8 cellular contexts compared by ENCODE assay signal in genomic region chr11:67374571-67375276, GRCh38.
DNase-seq lines count a peak whose midpoint lies in the region; ATAC-seq and TF ChIP-seq lines count a peak whose summit lies in the region.

No MANE protein-coding gene starts in this region.

- TF ChIP-seq CTCF in KMS-11 (conservative IDR thresholded peaks at IDR 0.05; ENCODE audit: low read depth, low read length) (no peak), nephron (IDR thresholded peaks at IDR 0.05; ENCODE audit: unreplicated experiment in 3 of 3) (no peak)

- H3K4me2 ChIP-seq in BLaER1 (peak overlapping the region; percentile 99), KMS-11 (peak overlapping the region; percentile 92; the same call in 1 of the 2 replicates)

- no peaks in the 10 kb centered on the region for H3K9me3 ChIP-seq in BLaER1
- H3K9me3 ChIP-seq in duodenal mucosa (ENCODE audit: control insufficient read depth in 1 of 2, low read length in 2 of 2) = no peaks in the 10 kb centered on the region

- ATAC-seq in HG02973 (IDR thresholded peaks at IDR 0.05; ENCODE audit: unreplicated experiment) (no peak), HG02623 (IDR thresholded peaks at IDR 0.05; ENCODE audit: unreplicated experiment) (no peak)

- H4K20me1 ChIP-seq in BLaER1 = peaks cover 35% of the 10 kb centered on the region
- H4K20me1 ChIP-seq in KMS-11 (ENCODE audit: insufficient read depth) = no peaks in the 10 kb centered on the region

- H3K9ac ChIP-seq in BLaER1 (no peak overlapping the region; the same call in 1 of the 2 replicates), KMS-11 (no peak overlapping the region), duodenal mucosa (ENCODE audit: low read depth in 1 of 2, low read length in 2 of 2) (peak overlapping the region in 1 of 2 donors; percentile 53)

- H3K27ac Mint-ChIP-seq in nephron = peak overlapping the region; percentile 97 to 99 (median 99)

- H3K4me3 Mint-ChIP-seq in nephron = peak overlapping the region; percentile 87 to 93 (median 93)

- H3K27me3 ChIP-seq in BLaER1 = peaks cover 76% of the 10 kb centered on the region
- H3K27me3 ChIP-seq in KMS-11 (ENCODE audit: insufficient read depth, low read depth) = peaks cover 35% of the 10 kb centered on the region
- H3K27me3 ChIP-seq in duodenal mucosa (ENCODE audit: control insufficient read depth in 1 of 2, insufficient read depth in 2 of 2, low read length in 2 of 2) = no peaks in the 10 kb centered on the region

- H3K36me3 Mint-ChIP-seq in nephron (ENCODE audit: low read depth) = no peaks in the 10 kb centered on the region

- H2AFZ ChIP-seq in KMS-11 (ENCODE audit: low read depth) = no peak overlapping the region; the same call in 1 of the 2 replicates

- no peaks in the 10 kb centered on the region for H3K79me2 ChIP-seq in KMS-11 (ENCODE audit: insufficient read depth, low read depth)

- no peak overlapping the region for H3K27ac ChIP-seq in BLaER1
- H3K27ac ChIP-seq in KMS-11 = no peak overlapping the region
- H3K27ac ChIP-seq in duodenal mucosa (ENCODE audit: low read depth, low read length) = peak overlapping the region; percentile 66

- H3K4me3 ChIP-seq in BLaER1 (peak overlapping the region; percentile 74; the same call in 1 of the 2 replicates), KMS-11 (IDR thresholded peaks at IDR 0.05; ENCODE audit: insufficient read depth, low read depth, low read length) (no peak overlapping the region), duodenal mucosa (ENCODE audit: low read depth in 1 of 2, low read length in 2 of 2) (peak overlapping the region; percentile 50 to 63)

- peaks cover 45% of the 10 kb centered on the region for H3K4me1 Mint-ChIP-seq in nephron

- H3K4me1 ChIP-seq in BLaER1 (peaks cover 80% of the 10 kb centered on the region), KMS-11 (ENCODE audit: low read depth, poor library complexity, severe bottlenecking) (peaks cover 17% of the 10 kb centered on the region), duodenal mucosa (ENCODE audit: control insufficient read depth in 1 of 2, insufficient read depth in 2 of 2, low read length in 2 of 2) (peaks cover 25 to 32% of the 10 kb centered on the region in 2 donors)

- no peaks in the 10 kb centered on the region for H3K36me3 ChIP-seq in BLaER1
- H3K36me3 ChIP-seq in KMS-11 (ENCODE audit: insufficient read depth) = no peaks in the 10 kb centered on the region
- H3K36me3 ChIP-seq in duodenal mucosa (ENCODE audit: control insufficient read depth in 1 of 2, insufficient read depth in 2 of 2, low read length in 2 of 2) = no peaks in the 10 kb centered on the region

- no peak for DNase-seq in NCI-H82 treated with DMSO at 0.1 percent for 48 hours (lab: John Stamatoyannopoulos, UW; ENCODE audit: unreplicated experiment)
- DNase-seq in activated naive CD4-positive, alpha-beta T cell treated with Interleukin-2 at 50 U/mL for 16 hours = no peak

- no peaks in the 10 kb centered on the region for H3K9me3 Mint-ChIP-seq in nephron

- H3K27me3 Mint-ChIP-seq in nephron (ENCODE audit: low read depth) = peaks cover 36% of the 10 kb centered on the region
